In the genomic region with DNA sequence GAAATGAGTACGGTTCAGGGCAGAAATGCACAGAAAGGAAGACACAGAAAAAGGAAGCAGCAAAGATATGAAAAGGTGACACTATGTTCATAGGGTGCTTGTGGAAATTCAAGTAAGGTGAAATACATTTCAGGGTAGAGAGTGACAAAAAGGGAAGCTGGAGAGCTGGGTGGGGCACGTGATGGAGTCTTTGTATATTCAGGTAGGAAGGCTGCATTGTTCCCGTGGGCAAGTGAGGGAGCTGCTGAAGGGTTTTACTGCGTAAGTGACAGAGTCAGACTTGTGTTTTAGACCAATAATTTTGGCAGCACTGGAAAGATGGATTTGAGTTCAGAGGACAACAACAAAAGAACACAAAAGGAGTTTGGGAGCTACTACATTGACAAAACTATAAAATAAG, we compare ENCODE assay signal across 1 cellular context.
TF ChIP-seq lines count a peak whose summit lies in the region.

No MANE protein-coding gene starts in this region.

TF ChIP-seq in endothelial cell of umbilical vein, 7 proteins besides CTCF, POLR2A, EP300 and RAD21:
- no peak for TF ChIP-seq POLR2AphosphoS5 (IDR thresholded peaks at IDR 0.05; ENCODE audit: insufficient read depth, low read depth, low read length)
- TF ChIP-seq, protein P1, sequence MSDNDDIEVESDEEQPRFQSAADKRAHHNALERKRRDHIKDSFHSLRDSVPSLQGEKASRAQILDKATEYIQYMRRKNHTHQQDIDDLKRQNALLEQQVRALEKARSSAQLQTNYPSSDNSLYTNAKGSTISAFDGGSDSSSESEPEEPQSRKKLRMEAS (IDR thresholded peaks at IDR 0.05; ENCODE audit: insufficient read depth, insufficient read length), result no peak
- no peak for TF ChIP-seq MYC (IDR thresholded peaks at IDR 0.05; ENCODE audit: low read depth, low read length)
- TF ChIP-seq GATA2 (IDR thresholded peaks at IDR 0.05; ENCODE audit: insufficient read depth, insufficient read length, low read depth, low read length), result no peak
- no peak for TF ChIP-seq EZH2 (IDR thresholded peaks at IDR 0.05; ENCODE audit: borderline replicate concordance, low read depth, low read length, severe bottlenecking)
- TF ChIP-seq FOS (IDR thresholded peaks at IDR 0.05; ENCODE audit: borderline replicate concordance, insufficient read depth, low read length), result no peak
- TF ChIP-seq JUN (IDR thresholded peaks at IDR 0.05; ENCODE audit: borderline replicate concordance, insufficient read depth, insufficient read length, low read depth), result no peak
